ENCODE assay signal across 18 cellular contexts in the genomic region with DNA sequence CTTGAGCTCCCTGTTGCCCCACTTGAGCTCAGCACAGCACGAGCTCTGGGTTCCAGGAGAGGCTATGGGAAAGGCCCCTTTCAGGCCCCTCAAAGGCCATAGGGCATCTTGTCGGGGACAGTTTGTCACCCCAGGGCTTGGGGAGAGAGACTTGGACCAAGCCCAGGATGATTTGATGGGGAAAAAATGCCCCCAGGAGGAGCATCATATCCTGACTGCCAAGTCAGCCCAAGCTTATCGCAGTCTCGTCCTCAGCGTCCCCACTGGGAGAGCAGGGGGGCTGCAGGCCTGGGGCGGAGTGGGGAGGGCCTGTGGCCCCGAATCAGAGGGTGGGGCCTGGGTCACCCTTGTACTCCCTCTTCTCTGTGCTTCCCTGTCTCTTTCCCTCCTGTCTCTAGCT. TPM values are rescaled to one million over a fixed set of nuclear protein-coding genes. Genes with fewer than 3 reads are reported as not detected.
"Had no signal": no experiment of that assay in that cellular context is flagged by ENCODE, and none has a peak within 500 bp of the region (broad histone marks: within the 10 kb centered on the region; RNA-seq: fewer than 3 reads in every experiment).

No MANE protein-coding gene starts in this region.

- DNase-seq: activated CD4-positive, alpha-beta T cell treated with anti-CD3 and anti-CD28 coated beads, Interleukin-2, amount 10 ng/mL, durations not matched to agents 7 days and 5 days; activated naive CD4-positive, alpha-beta T cell treated with Interleukin-2 at 50 U/mL for 16 hours; aorta; dorsolateral prefrontal cortex; naive thymus-derived CD4-positive, alpha-beta T cell; nucleus accumbens; right lobe of liver; spleen; stimulated activated CD4-positive, alpha-beta T cell treated with anti-CD3 and anti-CD28 coated beads, Interleukin-1b, Interleukin-23, amount 100 ng/mL, for 48 hours had no signal

- H3K9me3 ChIP-seq: mucosa of descending colon, right lobe of liver, spleen had no signal

- H3K27me3 ChIP-seq: cardiac muscle cell, right lobe of liver had no signal

- H3K4me1 ChIP-seq: right lobe of liver had no signal

- FAIRE-seq: islet of Langerhans had no signal

- H3K27ac ChIP-seq: cardiac muscle cell, dorsolateral prefrontal cortex, right lobe of liver, spleen had no signal

- ATAC-seq: left lobe of liver; naive thymus-derived CD4-positive, alpha-beta T cell had no signal

- H3K36me3 ChIP-seq: cardiac muscle cell, right lobe of liver, spleen had no signal

- H3K4me3 ChIP-seq: cardiac muscle cell, dorsolateral prefrontal cortex, mucosa of descending colon, right lobe of liver, spleen had no signal

RNA-seq across cellular contexts. Expression of gene GRIFIN, which starts 17.0 kb away (rescaled TPM):
- total RNA-seq: activated CD4-positive, alpha-beta T cell treated with anti-CD3 and anti-CD28 coated beads, Interleukin-2, amount 10 ng/mL, durations not matched to agents 7 days and 5 days; activated T-helper 1 cell treated with anti-CD3 and anti-CD28 coated beads, Interleukin-12 subunit alpha, Interleukin-12 subunit beta, Interleukin-2, Interleukin-4 antibody, amounts not matched to agents 30 ng/mL and 10 ng/mL and 1 ng/mL, durations not matched to agents 14 hours and 24 hours and 36 hours; aorta; cardiac muscle cell; dorsolateral prefrontal cortex; left lobe of liver; mucosa of descending colon; naive thymus-derived CD4-positive, alpha-beta T cell; progenitor cell of endocrine pancreas; right lobe of liver; spleen; ureter had no signal
- polyA plus RNA-seq: aorta; cardiac muscle cell; esophagus; naive thymus-derived CD4-positive, alpha-beta T cell; spleen; thymus had no signal
